ENCODE assay signal across 1 cellular context in genomic region chr22:23485490-23485889, GRCh38.
TF ChIP-seq lines count a peak whose summit lies in the region.

No MANE protein-coding gene starts in this region.

TF ChIP-seq in GM12878, 131 proteins besides CTCF, POLR2A, EP300 and RAD21 (continued from another document):
- TF ChIP-seq, protein P1, sequence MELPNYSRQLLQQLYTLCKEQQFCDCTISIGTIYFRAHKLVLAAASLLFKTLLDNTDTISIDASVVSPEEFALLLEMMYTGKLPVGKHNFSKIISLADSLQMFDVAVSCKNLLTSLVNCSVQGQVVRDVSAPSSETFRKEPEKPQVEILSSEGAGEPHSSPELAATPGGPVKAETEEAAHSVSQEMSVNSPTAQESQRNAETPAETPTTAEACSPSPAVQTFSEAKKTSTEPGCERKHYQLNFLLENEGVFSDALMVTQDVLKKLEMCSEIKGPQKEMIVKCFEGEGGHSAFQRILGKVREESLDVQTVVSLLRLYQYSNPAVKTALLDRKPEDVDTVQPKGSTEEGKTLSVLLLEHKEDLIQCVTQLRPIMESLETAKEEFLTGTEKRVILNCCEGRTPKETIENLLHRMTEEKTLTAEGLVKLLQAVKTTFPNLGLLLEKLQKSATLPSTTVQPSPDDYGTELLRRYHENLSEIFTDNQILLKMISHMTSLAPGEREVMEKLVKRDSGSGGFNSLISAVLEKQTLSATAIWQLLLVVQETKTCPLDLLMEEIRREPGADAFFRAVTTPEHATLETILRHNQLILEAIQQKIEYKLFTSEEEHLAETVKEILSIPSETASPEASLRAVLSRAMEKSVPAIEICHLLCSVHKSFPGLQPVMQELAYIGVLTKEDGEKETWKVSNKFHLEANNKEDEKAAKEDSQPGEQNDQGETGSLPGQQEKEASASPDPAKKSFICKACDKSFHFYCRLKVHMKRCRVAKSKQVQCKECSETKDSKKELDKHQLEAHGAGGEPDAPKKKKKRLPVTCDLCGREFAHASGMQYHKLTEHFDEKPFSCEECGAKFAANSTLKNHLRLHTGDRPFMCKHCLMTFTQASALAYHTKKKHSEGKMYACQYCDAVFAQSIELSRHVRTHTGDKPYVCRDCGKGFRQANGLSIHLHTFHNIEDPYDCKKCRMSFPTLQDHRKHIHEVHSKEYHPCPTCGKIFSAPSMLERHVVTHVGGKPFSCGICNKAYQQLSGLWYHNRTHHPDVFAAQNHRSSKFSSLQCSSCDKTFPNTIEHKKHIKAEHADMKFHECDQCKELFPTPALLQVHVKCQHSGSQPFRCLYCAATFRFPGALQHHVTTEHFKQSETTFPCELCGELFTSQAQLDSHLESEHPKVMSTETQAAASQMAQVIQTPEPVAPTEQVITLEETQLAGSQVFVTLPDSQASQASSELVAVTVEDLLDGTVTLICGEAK (IDR thresholded peaks at IDR 0.05; ENCODE audit: borderline replicate concordance): no peak
- no peak for TF ChIP-seq NKRF (conservative IDR thresholded peaks at IDR 0.05)
- no peak for TF ChIP-seq ZNF217 (IDR thresholded peaks at IDR 0.05)
- no peak for TF ChIP-seq MEF2A (IDR thresholded peaks at IDR 0.05; ENCODE audit: insufficient read depth, low read depth, low read length)
- no peak for TF ChIP-seq LARP7 (IDR thresholded peaks at IDR 0.05)
- TF ChIP-seq HDAC2 (IDR thresholded peaks at IDR 0.05): no peak
- TF ChIP-seq FOXM1 (IDR thresholded peaks at IDR 0.05; ENCODE audit: low read depth, low read length): no peak
- TF ChIP-seq RCOR1 (conservative IDR thresholded peaks at IDR 0.05; ENCODE audit: low read depth, low read length): no peak
